In the genomic region with DNA sequence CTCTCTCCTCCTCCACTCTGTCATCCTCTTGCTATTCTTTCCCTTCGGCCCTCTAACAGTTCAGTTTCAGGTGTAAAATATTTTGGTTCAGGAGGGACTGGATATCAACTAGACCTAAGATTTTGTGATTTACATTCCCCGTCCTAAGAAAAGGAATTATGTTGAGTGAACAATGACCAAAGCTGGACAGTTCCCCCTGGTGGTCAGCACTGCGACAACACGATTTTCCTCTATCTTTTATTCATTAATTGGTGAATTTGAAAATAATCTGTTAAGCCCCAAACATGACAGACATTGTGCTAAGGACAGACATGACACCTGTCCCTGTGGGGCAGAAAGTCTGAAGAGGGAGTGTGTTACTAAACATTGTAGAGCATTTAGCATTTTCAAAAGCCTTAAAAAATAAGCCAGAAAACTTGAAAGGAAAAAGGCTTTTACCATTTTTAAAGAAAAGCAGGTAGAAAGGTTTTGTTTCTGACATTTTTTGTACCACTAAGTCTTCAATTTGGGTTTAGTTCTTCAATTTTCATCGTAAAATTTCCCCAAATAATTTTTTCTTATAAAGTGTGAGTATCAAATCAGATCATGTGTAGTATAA, we compare ENCODE assay signal across 8 cellular contexts. TPM values are rescaled to one million over a fixed set of nuclear protein-coding genes. Genes with fewer than 3 reads are reported as not detected.
DNase-seq lines count a peak whose midpoint lies in the region; FAIRE-seq and TF ChIP-seq lines count a peak whose summit lies in the region.

No MANE protein-coding gene starts in this region.

- no peaks in the 10 kb centered on the region for H3K27me3 Mint-ChIP-seq in dendritic cell treated with granulocyte-macrophage colony-stimulating factor and Interleukin-4, amounts not matched to agents 40 ng/mL and 50 ng/mL, for 4 days
- H3K27me3 Mint-ChIP-seq in immature natural killer cell (ENCODE audit: low read depth in 3 of 3), result peaks cover 0 to 4% (median 0%) of the 10 kb centered on the region in 3 donors

- FAIRE-seq in GM19239 (lab: Jason Lieb, UNC), result no peak

- no peaks in the 10 kb centered on the region for H3K36me3 Mint-ChIP-seq in dendritic cell treated with granulocyte-macrophage colony-stimulating factor and Interleukin-4, amounts not matched to agents 40 ng/mL and 50 ng/mL, for 4 days (ENCODE audit: low read depth)
- H3K36me3 Mint-ChIP-seq in immature natural killer cell, result no peaks in the 10 kb centered on the region

- no peaks in the 10 kb centered on the region for H3K9me3 Mint-ChIP-seq in dendritic cell treated with granulocyte-macrophage colony-stimulating factor and Interleukin-4, amounts not matched to agents 40 ng/mL and 50 ng/mL, for 4 days
- H3K9me3 Mint-ChIP-seq in immature natural killer cell, result no peaks in the 10 kb centered on the region

- H3K4me3 Mint-ChIP-seq in dendritic cell treated with granulocyte-macrophage colony-stimulating factor and Interleukin-4, amounts not matched to agents 40 ng/mL and 50 ng/mL, for 4 days, result peak overlapping the region; percentile 61
- H3K4me3 Mint-ChIP-seq in immature natural killer cell, result no peak overlapping the region

- H3K4me1 Mint-ChIP-seq in dendritic cell treated with granulocyte-macrophage colony-stimulating factor and Interleukin-4, amounts not matched to agents 40 ng/mL and 50 ng/mL, for 4 days (ENCODE audit: low read depth), result peaks cover 8% of the 10 kb centered on the region
- H3K4me1 Mint-ChIP-seq in immature natural killer cell, result no peaks in the 10 kb centered on the region

- intact Hi-C loops in dendritic cell treated with granulocyte-macrophage colony-stimulating factor and Interleukin-4, amounts not matched to agents 40 ng/mL and 50 ng/mL, for 4 days (cut with micrococcal nuclease), result no loop called here

- peak; percentile 40 for DNase-seq in ACHN
- peak; percentile 4 for DNase-seq in NCI-H774 (lab: John Stamatoyannopoulos, UW)
- peak; percentile 68 for DNase-seq in midbrain (lab: John Stamatoyannopoulos, UW)
- no peak for DNase-seq in immature natural killer cell
- no peak for DNase-seq in stimulated activated CD4-positive, alpha-beta T cell treated with anti-CD3 and anti-CD28 coated beads, Interleukin-12 subunit alpha, Interleukin-12 subunit beta, amount 100 ng/mL, for 4 hours
- DNase-seq in GM19239 (ENCODE audit: insufficient read length, low spot score), result no peak

- TF ChIP-seq CTCF in GM12873 (IDR thresholded peaks at IDR 0.05; ENCODE audit: insufficient read depth, low read depth, low read length, missing control alignments), result peak; percentile 55

- in situ Hi-C loops in ACHN (cut with HindIII; ENCODE audit: low pct_ligation_motif_present, low pct_unique_long_range_greater_than_20kb, low sequenced_read_pairs), result no loop called here

- no peak overlapping the region for H3K27ac Mint-ChIP-seq in dendritic cell treated with granulocyte-macrophage colony-stimulating factor and Interleukin-4, amounts not matched to agents 40 ng/mL and 50 ng/mL, for 4 days
- H3K27ac Mint-ChIP-seq in immature natural killer cell, result no peak overlapping the region

RNA-seq across cellular contexts. Expression of gene GTF2A1L, which starts 28.4 kb away (rescaled TPM):
- not detected for polyA plus RNA-seq in immature natural killer cell

RNA-seq across cellular contexts. Expression of gene STON1, which starts 59.3 kb away (rescaled TPM):
- under 1 TPM in 1 of 3 donors, not detected in 2; 0.13 TPM for polyA plus RNA-seq in immature natural killer cell

Comparison
In these comparisons a context has a peak if more than half of its experiments do, and no peak if none do; other contexts are left out.
1. DNase-seq: peak in ACHN (single experiment), NCI-H774 (single experiment) and midbrain (single experiment); none in immature natural killer cell (0 of 3), stimulated activated CD4-positive, alpha-beta T cell treated with anti-CD3 and anti-CD28 coated beads, Interleukin-12 subunit alpha, Interleukin-12 subunit beta, amount 100 ng/mL, for 4 hours (single experiment) and GM19239 (single experiment).